In the genomic region with DNA sequence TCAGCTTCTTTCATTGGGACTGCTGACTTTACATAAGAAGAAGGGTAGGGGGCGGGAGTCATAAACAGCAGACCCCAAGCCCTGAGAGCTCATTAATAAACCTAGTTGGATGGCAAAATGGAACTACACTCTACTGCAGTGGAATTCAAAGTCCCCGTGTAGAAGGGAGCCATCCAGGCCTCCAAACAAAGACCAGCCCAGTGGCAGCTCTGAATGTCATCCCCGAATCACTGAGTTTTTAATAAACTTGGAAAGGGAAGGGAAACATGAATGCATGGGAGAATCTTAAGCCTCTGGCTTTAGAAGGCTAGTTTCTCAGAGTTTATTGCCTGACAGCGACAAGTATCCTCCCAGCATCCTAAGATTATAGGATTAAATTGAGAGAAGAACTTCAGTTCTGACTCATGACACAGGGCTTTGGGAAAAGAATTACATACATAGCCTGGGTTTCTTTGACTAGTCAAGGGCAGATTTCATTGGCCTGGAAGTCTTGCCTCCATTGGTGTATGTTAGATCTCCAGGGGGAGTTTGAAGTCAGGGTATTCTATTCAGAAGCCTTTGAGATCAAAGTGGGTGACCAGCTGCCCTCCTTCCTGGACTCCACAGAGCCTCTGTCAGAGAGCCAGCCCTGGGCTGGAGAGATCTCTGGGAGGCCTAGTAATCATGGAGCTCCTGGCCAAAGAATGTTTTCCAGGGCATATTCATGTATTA, we compare ENCODE assay signal across 21 cellular contexts. TPM values are rescaled to one million over a fixed set of nuclear protein-coding genes. Genes with fewer than 3 reads are reported as not detected.
DNase-seq lines count a peak whose midpoint lies in the region; ATAC-seq and TF ChIP-seq lines count a peak whose summit lies in the region.
"Had no signal": no experiment of that assay in that cellular context is flagged by ENCODE, and none has a peak within 500 bp of the region (broad histone marks: within the 10 kb centered on the region; RNA-seq: fewer than 3 reads in every experiment).

No MANE protein-coding gene starts in this region.

- peaks cover 11% of the 10 kb centered on the region for H3K36me3 Mint-ChIP-seq in mesothelial cell of epicardium
- H3K36me3 Mint-ChIP-seq in CD4-positive, alpha-beta T cell (ENCODE audit: low read depth): peaks cover 12% of the 10 kb centered on the region
- H3K36me3 Mint-ChIP-seq in naive thymus-derived CD4-positive, alpha-beta T cell: peaks cover 0 to 26% (median 0%) of the 10 kb centered on the region in 5 donors

- H3K27ac Mint-ChIP-seq in mesothelial cell of epicardium: peak overlapping the region; percentile 60
- H3K27ac Mint-ChIP-seq in CD4-positive, alpha-beta T cell: no peak overlapping the region
- no peak overlapping the region for H3K27ac Mint-ChIP-seq in naive thymus-derived CD4-positive, alpha-beta T cell
- H3K27ac Mint-ChIP-seq: activated naive CD4-positive, alpha-beta T cell treated with anti-CD3 and anti-CD28 coated beads, Interleukin-2, amount 50 U/mL, for 72 hours had no signal

- H3K4me1 Mint-ChIP-seq in mesothelial cell of epicardium: peaks cover 57% of the 10 kb centered on the region
- peaks cover 23% of the 10 kb centered on the region for H3K4me1 Mint-ChIP-seq in CD4-positive, alpha-beta T cell (ENCODE audit: low read depth)
- peaks cover 9 to 47% (median 12%) of the 10 kb centered on the region in 7 donors for H3K4me1 Mint-ChIP-seq in naive thymus-derived CD4-positive, alpha-beta T cell

- TF ChIP-seq CTCF in mesothelial cell of epicardium (IDR thresholded peaks at IDR 0.05; ENCODE audit: unreplicated experiment): no peak
- no peak for TF ChIP-seq CTCF in CD4-positive, alpha-beta T cell (IDR thresholded peaks at IDR 0.05)

- no peak overlapping the region for H3K4me3 Mint-ChIP-seq in mesothelial cell of epicardium
- H3K4me3 Mint-ChIP-seq in CD4-positive, alpha-beta T cell: no peak overlapping the region
- H3K4me3 Mint-ChIP-seq in naive thymus-derived CD4-positive, alpha-beta T cell: no peak overlapping the region

- H3K4me3 ChIP-seq in HUES64 (ENCODE audit: low read length): peak overlapping the region; percentile 9; the same call in 1 of the 2 replicates
- no peak overlapping the region for H3K4me3 ChIP-seq in naive thymus-derived CD4-positive, alpha-beta T cell (ENCODE audit: low read length)
- H3K4me3 ChIP-seq: cardiac muscle cell, SJSA1 had no signal

- POLR2A ChIA-PET in CD4-positive, alpha-beta T cell (lab: Charles Lee): no interaction called here
- POLR2A ChIA-PET in naive thymus-derived CD4-positive, alpha-beta T cell (lab: Charles Lee): interaction anchor here (0.9 kb wide), 1 partner anchor 54 kb away, joined by 3 read pairs; no protein-coding TSS in a partner anchor

- H3K36me3 ChIP-seq in HUES64 (ENCODE audit: insufficient read depth, low read length): peaks cover 27% of the 10 kb centered on the region
- no peaks in the 10 kb centered on the region for H3K36me3 ChIP-seq in naive thymus-derived CD4-positive, alpha-beta T cell (ENCODE audit: control insufficient read depth in 2 of 3, insufficient read depth in 3 of 3, low read length in 3 of 3)
- H3K36me3 ChIP-seq: cardiac muscle cell had no signal

- H3K27me3 ChIP-seq in HUES64 (ENCODE audit: insufficient read depth, low read length): peaks cover 26% of the 10 kb centered on the region
- peaks cover 25% of the 10 kb centered on the region for H3K27me3 ChIP-seq in CD4-positive, alpha-beta T cell (ENCODE audit: control insufficient read depth, insufficient read depth, low read length)
- peaks cover 3 to 14% of the 10 kb centered on the region in 2 donors for H3K27me3 ChIP-seq in naive thymus-derived CD4-positive, alpha-beta T cell (ENCODE audit: control insufficient read depth in 2 of 2, insufficient read depth in 2 of 2, low read length in 2 of 2)

- H3K9ac ChIP-seq in HUES64 (ENCODE audit: low read depth, low read length): no peak overlapping the region

- H3K27me3 Mint-ChIP-seq in mesothelial cell of epicardium (ENCODE audit: low read depth): peaks cover 19% of the 10 kb centered on the region
- H3K27me3 Mint-ChIP-seq in CD4-positive, alpha-beta T cell: peaks cover 46% of the 10 kb centered on the region
- H3K27me3 Mint-ChIP-seq in naive thymus-derived CD4-positive, alpha-beta T cell: peaks cover 9 to 30% (median 24%) of the 10 kb centered on the region in 5 donors

- DNase-seq in EL: peak; percentile 31
- DNase-seq in astrocyte of the hippocampus (ENCODE audit: low read depth, low spot score): peak; percentile 40
- DNase-seq in mesothelial cell of epicardium (ENCODE audit: low spot score in 2 of 2, unreplicated experiment in 2 of 2): no peak
- no peak for DNase-seq in NOMO-1 treated with DMSO at 0.1 percent for 48 hours (lab: John Stamatoyannopoulos, UW; ENCODE audit: unreplicated experiment)
- DNase-seq in CD4-positive, alpha-beta T cell: no peak
- no peak for DNase-seq in naive thymus-derived CD4-positive, alpha-beta T cell
- no peak for DNase-seq in SKM-1 (lab: John Stamatoyannopoulos, UW; ENCODE audit: unreplicated experiment)
- DNase-seq: AML-193; effector CD4-positive, alpha-beta T cell; hippocampal formation; left cardiac atrium; NCI-H1694; NCI-H446 treated with DMSO at 0.1 percent for 48 hours; nucleus accumbens; stimulated activated CD4-positive, alpha-beta T cell treated with anti-CD3 and anti-CD28 coated beads, Interleukin-4, amount 100 ng/mL, for 24 hours; stimulated activated CD8-positive, alpha-beta memory T cell treated with anti-CD3 and anti-CD28 coated beads, Interleukin-4, amount 100 ng/mL, for 48 hours; T-helper 9 cell had no signal

- peaks cover 34% of the 10 kb centered on the region for H3K4me1 ChIP-seq in HUES64 (ENCODE audit: insufficient read depth, low read length)
- H3K4me1 ChIP-seq in naive thymus-derived CD4-positive, alpha-beta T cell (ENCODE audit: control insufficient read depth in 2 of 2, insufficient read depth in 2 of 2, low read length in 2 of 2): peaks cover 12 to 13% of the 10 kb centered on the region in 2 donors

- CTCF ChIA-PET in CD4-positive, alpha-beta T cell (lab: Charles Lee): interaction anchor here (0.9 kb wide), 1 partner anchor 549 kb away, joined by 3 read pairs; no protein-coding TSS in a partner anchor
- CTCF ChIA-PET in naive thymus-derived CD4-positive, alpha-beta T cell (lab: Charles Lee): no interaction called here

- H3K9me3 Mint-ChIP-seq in mesothelial cell of epicardium: no peaks in the 10 kb centered on the region
- H3K9me3 Mint-ChIP-seq in CD4-positive, alpha-beta T cell: no peaks in the 10 kb centered on the region
- H3K9me3 Mint-ChIP-seq in naive thymus-derived CD4-positive, alpha-beta T cell: peaks cover 0 to 2% (median 0%) of the 10 kb centered on the region in 11 donors
- H3K9me3 Mint-ChIP-seq: activated naive CD4-positive, alpha-beta T cell treated with anti-CD3 and anti-CD28 coated beads, Interleukin-2, amount 50 U/mL, for 72 hours had no signal

- H3K27ac ChIP-seq in HUES64 (ENCODE audit: low read depth, low read length): peak overlapping the region; percentile 50
- H3K27ac ChIP-seq in CD4-positive, alpha-beta T cell (ENCODE audit: low read depth, low read length): no peak overlapping the region
- H3K27ac ChIP-seq in naive thymus-derived CD4-positive, alpha-beta T cell (ENCODE audit: low read depth, low read length): no peak overlapping the region
- H3K27ac ChIP-seq: cardiac muscle cell, SJSA1 had no signal

- ATAC-seq in CD4-positive, alpha-beta T cell (ENCODE audit: poor library complexity): no peak
- no peak for ATAC-seq in naive thymus-derived CD4-positive, alpha-beta T cell
- ATAC-seq: activated naive CD4-positive, alpha-beta T cell treated with anti-CD3 and anti-CD28 coated beads, Interleukin-2, amount 50 U/mL, for 72 hours; left cardiac atrium had no signal

- WGBS in HUES64: 70% methylated on average over 4 of the region's 4 CpGs

- H3K9me3 ChIP-seq in HUES64 (ENCODE audit: insufficient read depth, low read depth, low read length): no peaks in the 10 kb centered on the region
- no peaks in the 10 kb centered on the region for H3K9me3 ChIP-seq in CD4-positive, alpha-beta T cell (ENCODE audit: control insufficient read depth, low read length)
- no peaks in the 10 kb centered on the region for H3K9me3 ChIP-seq in naive thymus-derived CD4-positive, alpha-beta T cell (ENCODE audit: control insufficient read depth in 2 of 3, low read length in 3 of 3)
- H3K9me3 ChIP-seq: SJSA1 had no signal

- intact Hi-C loops in CD4-positive, alpha-beta T cell (cut with DNase I, micrococcal nuclease): no loop called here
- intact Hi-C loops in naive thymus-derived CD4-positive, alpha-beta T cell (cut with micrococcal nuclease): loop anchor here in 1 of 2 donors (5.0 kb wide), 1 partner anchor 245 kb away; the partner anchor contains the start of gene FLVCR1

RNA-seq across cellular contexts. Expression of gene ATF3, which starts 3.8 kb away (rescaled TPM):
- 10.7 TPM for polyA plus RNA-seq in HUES64 (2013, experiment 1 of 2)
- polyA plus RNA-seq in HUES64 (2013, experiment 2 of 2): 11.8 TPM
- total RNA-seq in mesothelial cell of epicardium: 134 to 147 TPM (median 146 TPM) in 3 replicates
- total RNA-seq in CD4-positive, alpha-beta T cell: 10 to 100 TPM; 10.4 to 12.7 TPM
- 10 to 100 TPM in 3 of 5 experiments, under 1 TPM in 2; 0.57 to 83.4 (median 12.5) TPM for total RNA-seq in naive thymus-derived CD4-positive, alpha-beta T cell
- not detected for polyA plus RNA-seq in naive thymus-derived CD4-positive, alpha-beta T cell

Comparison
In these comparisons a context has a peak if more than half of its experiments do, and no peak if none do; other contexts are left out.
1. DNase-seq: peak in EL (single experiment) and astrocyte of the hippocampus (single experiment); none in mesothelial cell of epicardium (0 of 2), NOMO-1 treated with DMSO at 0.1 percent for 48 hours (single experiment), CD4-positive, alpha-beta T cell (0 of 10), naive thymus-derived CD4-positive, alpha-beta T cell (0 of 9) and SKM-1 (single experiment).